In the genomic region with DNA sequence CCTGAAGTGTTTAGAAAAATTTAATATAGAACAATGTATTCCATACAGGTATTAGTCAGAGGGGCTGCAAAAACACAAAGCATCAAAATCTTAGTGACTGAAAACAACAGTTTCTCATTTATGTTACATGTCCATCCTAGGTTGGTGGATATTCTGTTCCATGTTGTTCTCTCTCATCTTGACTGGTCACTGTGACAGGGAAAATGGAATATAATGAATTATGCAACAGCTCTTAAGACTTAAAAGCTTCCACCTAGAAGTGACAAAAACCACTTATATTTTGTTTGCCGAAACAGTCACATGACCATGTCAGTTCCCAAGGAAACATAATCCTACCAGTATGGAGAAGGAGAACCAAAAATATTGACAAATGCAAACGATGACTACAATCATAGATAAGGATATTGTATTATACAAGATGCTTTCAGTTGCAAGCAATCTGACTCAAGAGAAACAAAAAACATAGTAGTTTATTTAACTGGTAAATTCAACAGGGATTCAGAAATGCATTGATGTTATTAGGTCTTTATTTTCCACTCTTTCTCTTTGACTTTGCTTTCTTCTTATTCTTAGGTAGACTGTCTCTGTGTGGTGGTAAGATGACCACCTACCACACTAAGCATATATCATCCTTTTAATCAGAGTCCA, we compare ENCODE assay signal across 19 cellular contexts.
DNase-seq lines count a peak whose midpoint lies in the region; ATAC-seq, FAIRE-seq and TF ChIP-seq lines count a peak whose summit lies in the region.
"Had no signal": no experiment of that assay in that cellular context is flagged by ENCODE, and none has a peak within 500 bp of the region (broad histone marks: within the 10 kb centered on the region; RNA-seq: fewer than 3 reads in every experiment).

No MANE protein-coding gene starts in this region.

- no peaks in the 10 kb centered on the region for H3K9me2 ChIP-seq in OCI-LY7 (ENCODE audit: insufficient read depth, low read length)

- no peaks in the 10 kb centered on the region for H3K9me3 ChIP-seq in duodenal mucosa (ENCODE audit: control insufficient read depth in 1 of 2, low read length in 2 of 2)
- H3K9me3 ChIP-seq in pancreas: no peaks in the 10 kb centered on the region
- H3K9me3 ChIP-seq in OCI-LY7 (ENCODE audit: low read length): no peaks in the 10 kb centered on the region
- H3K9me3 ChIP-seq: BLaER1 treated with 17β-estradiol and CSF1 and Interleukin-3, amounts not matched to agents 10 nM and 100 nM had no signal

- CTCF ChIA-PET in OCI-LY7 (lab: Charles Lee; ENCODE audit: unreplicated experiment): no interaction called here

- intact Hi-C loops in pancreas (cut with DNase I) (no loop called here), OCI-LY7 (cut with micrococcal nuclease; ENCODE audit: unreplicated experiment) (no loop called here)

- H4K20me1 ChIP-seq in OCI-LY7 (ENCODE audit: insufficient read depth, low read length): no peaks in the 10 kb centered on the region

- H3K36me3 ChIP-seq in duodenal mucosa (ENCODE audit: control insufficient read depth in 1 of 2, insufficient read depth in 2 of 2, low read length in 2 of 2) (no peaks in the 10 kb centered on the region), pancreas (no peaks in the 10 kb centered on the region), OCI-LY7 (ENCODE audit: insufficient read depth, low read length) (no peaks in the 10 kb centered on the region)

- ATAC-seq in pancreas: peak; percentile 18 to 69 (median 44)
- ATAC-seq in GM21576 (IDR thresholded peaks at IDR 0.05; ENCODE audit: unreplicated experiment): no peak
- ATAC-seq: GM12878; natural killer cell treated with Interleukin-12 subunit alpha and Interleukin-12 subunit beta and Interleukin-15 and Interleukin-18, amount 100 ng/mL, for 72 hours had no signal

- H3K4me3 ChIP-seq in duodenal mucosa (ENCODE audit: low read depth in 1 of 2, low read length in 2 of 2) (peak overlapping the region in 1 of 2 donors; percentile 8), pancreas (no peak overlapping the region), OCI-LY7 (ENCODE audit: low read depth, low read length, poor library complexity, severe bottlenecking) (no peak overlapping the region)
- H3K4me3 ChIP-seq: BLaER1 treated with 17β-estradiol and CSF1 and Interleukin-3, amounts not matched to agents 10 nM and 100 nM; GM12878 had no signal

- BruUV-seq in OCI-LY7 (replicated peaks; lab: Mats Ljungman, UMichigan): no TSS peak

- H3K79me2 ChIP-seq in OCI-LY7 (ENCODE audit: insufficient read depth, low read depth, low read length): no peaks in the 10 kb centered on the region

- no peak for TF ChIP-seq CTCF in pancreas (IDR thresholded peaks at IDR 0.05)
- no peak for TF ChIP-seq CTCF in OCI-LY7 (conservative IDR thresholded peaks at IDR 0.05; ENCODE audit: low read length)

- H3K4me1 ChIP-seq in duodenal mucosa (ENCODE audit: control insufficient read depth in 1 of 2, insufficient read depth in 2 of 2, low read length in 2 of 2) (peaks cover 11 to 45% of the 10 kb centered on the region in 2 donors), pancreas (peaks cover 5 to 24% (median 10%) of the 10 kb centered on the region in 3 donors), OCI-LY7 (ENCODE audit: insufficient read depth, low read length, poor library complexity, severe bottlenecking) (peaks cover 6% of the 10 kb centered on the region)

- H3K27ac ChIP-seq in duodenal mucosa (ENCODE audit: low read depth, low read length) (peak overlapping the region; percentile 27), pancreas (peak overlapping the region in 2 of 4 donors; percentile 11 to 59), OCI-LY7 (ENCODE audit: low read depth, low read length, poor library complexity, severe bottlenecking) (no peak overlapping the region)
- H3K27ac ChIP-seq: BLaER1 treated with 17β-estradiol and CSF1 and Interleukin-3, amounts not matched to agents 10 nM and 100 nM; RWPE1 had no signal

- H3K4me2 ChIP-seq in OCI-LY7 (ENCODE audit: low read length): no peak overlapping the region
- H3K4me2 ChIP-seq: BLaER1 treated with 17β-estradiol and CSF1 and Interleukin-3, amounts not matched to agents 10 nM and 100 nM had no signal

- H3K9ac ChIP-seq in duodenal mucosa (ENCODE audit: low read depth in 1 of 2, low read length in 2 of 2): no peak overlapping the region
- H3K9ac ChIP-seq: BLaER1 treated with 17β-estradiol and CSF1 and Interleukin-3, amounts not matched to agents 10 nM and 100 nM had no signal

- no peak for FAIRE-seq in pancreas (lab: Jason Lieb, UNC)
- FAIRE-seq: A204.1, D721Med, G401.6, GM12878, H54 had no signal

- 26 to 32% methylated on average over 2 of the region's 2 CpGs for WGBS in pancreas, 2 donors

- DNase-seq in NCI-H1105 treated with DMSO at 0.1 percent for 48 hours (lab: John Stamatoyannopoulos, UW) (peak; percentile 5), NCI-H1105 (lab: John Stamatoyannopoulos, UW) (no peak), NCI-H2029 (lab: John Stamatoyannopoulos, UW) (peak; percentile 89), pancreas (no peak), OCI-LY7 (ENCODE audit: low spot score) (no peak), UCSD-AML1 (lab: John Stamatoyannopoulos, UW; ENCODE audit: unreplicated experiment) (no peak)
- DNase-seq: activated CD4-positive, alpha-beta T cell treated with anti-CD3 and anti-CD28 coated beads for 1 hour; stimulated activated CD4-positive, alpha-beta T cell treated with anti-CD3 and anti-CD28 coated beads, Interleukin-4, amount 100 ng/mL, for 24 hours; T1000 had no signal

- POLR2A ChIA-PET in OCI-LY7 (lab: Charles Lee): interaction anchor here (0.7 to 0.8 kb wide), 2 partner anchors 10 to 167 kb away, joined by 3 read pairs; no protein-coding TSS in a partner anchor

- no peak overlapping the region for H2AFZ ChIP-seq in OCI-LY7 (ENCODE audit: low read length)

- no peaks in the 10 kb centered on the region for H3K27me3 ChIP-seq in duodenal mucosa (ENCODE audit: control insufficient read depth in 1 of 2, insufficient read depth in 2 of 2, low read length in 2 of 2)
- H3K27me3 ChIP-seq in pancreas: no peaks in the 10 kb centered on the region
- H3K27me3 ChIP-seq: BLaER1 treated with 17β-estradiol and CSF1 and Interleukin-3, amounts not matched to agents 10 nM and 100 nM had no signal

Comparison
In these comparisons a context has a peak if more than half of its experiments do, and no peak if none do; other contexts are left out.
1. DNase-seq: peak in NCI-H1105 treated with DMSO at 0.1 percent for 48 hours (single experiment) and NCI-H2029 (single experiment); none in NCI-H1105 (single experiment), pancreas (0 of 6), OCI-LY7 (single experiment) and UCSD-AML1 (single experiment).